ENCODE assay signal across 31 cellular contexts in genomic region chr9:17484906-17485305, GRCh38.
"Had no signal": no experiment of that assay in that cellular context is flagged by ENCODE, and none has a peak within 500 bp of the region (broad histone marks: within the 10 kb centered on the region; RNA-seq: fewer than 3 reads in every experiment).

No MANE protein-coding gene starts in this region.

- H3K4me1 ChIP-seq: adrenal gland, ascending aorta, breast epithelium, foreskin keratinocyte, gastrocnemius medialis, heart left ventricle had no signal

- H3K27me3 ChIP-seq: adrenal gland, ascending aorta, breast epithelium, cardiac muscle cell, dorsolateral prefrontal cortex, foreskin keratinocyte, gastrocnemius medialis, heart left ventricle had no signal

- DNase-seq: activated B cell treated with CpG ODN at 0.5 μM for 24 hours; activated CD4-positive, alpha-beta T cell treated with anti-CD3 and anti-CD28 coated beads for 48 hours; activated CD4-positive, alpha-beta T cell treated with anti-CD3 and anti-CD28 coated beads, Interleukin-2, amount 50 U/mL, for 1 hour; activated CD4-positive, alpha-beta T cell treated with anti-CD3 and anti-CD28 coated beads, Interleukin-2, amount 50 U/mL, for 48 hours; activated CD8-positive, alpha-beta memory T cell treated with anti-CD3 and anti-CD28 coated beads, Interleukin-2, amount 10 ng/mL, durations not matched to agents 7 days and 5 days; activated CD8-positive, alpha-beta memory T cell treated with anti-CD3 and anti-CD28 coated beads, Interleukin-2, amount 50 U/mL, for 4 hours; activated CD8-positive, alpha-beta T cell treated with anti-CD3 and anti-CD28 coated beads, Interleukin-2, amount 10 ng/mL, durations not matched to agents 7 days and 5 days; activated effector memory CD4-positive, alpha-beta T cell treated with anti-CD3 and anti-CD28 coated beads, Interleukin-2, amount 50 U/mL, for 16 hours; activated naive CD4-positive, alpha-beta T cell treated with anti-CD3 and anti-CD28 coated beads for 36 hours; activated naive CD8-positive, alpha-beta T cell treated with anti-CD3 and anti-CD28 coated beads for 36 hours; activated naive CD8-positive, alpha-beta T cell treated with anti-CD3 and anti-CD28 coated beads, Interleukin-2, amount 50 U/mL, for 24 hours; activated T-cell treated with anti-CD3 and anti-CD28 coated beads, Interleukin-2, amount 50 U/mL, for 1 hour; activated T-cell treated with anti-CD3 and anti-CD28 coated beads, Interleukin-2, amount 50 U/mL, for 48 hours; adrenal gland; central memory CD4-positive, alpha-beta T cell; cerebellar nuclear complex; dorsolateral prefrontal cortex; effector memory CD4-positive, alpha-beta T cell; endodermal cell; foreskin keratinocyte; gastrocnemius medialis; glutamatergic neuron; heart left ventricle; T-helper 1 cell; T-helper 17 cell; T1000; WERI-Rb-1 had no signal

- H3K4me3 ChIP-seq: adrenal gland, ascending aorta, breast epithelium, cardiac muscle cell, coronary artery, dorsolateral prefrontal cortex, gastrocnemius medialis, heart left ventricle had no signal

- H3K9me3 ChIP-seq: adrenal gland, ascending aorta, breast epithelium, gastrocnemius medialis, heart left ventricle had no signal

- H3K36me3 ChIP-seq: adrenal gland, breast epithelium, cardiac muscle cell, gastrocnemius medialis, WERI-Rb-1 had no signal

- H3K27ac ChIP-seq: adrenal gland, ascending aorta, breast epithelium, cardiac muscle cell, coronary artery, dorsolateral prefrontal cortex, foreskin keratinocyte, gastrocnemius medialis, heart left ventricle, WERI-Rb-1 had no signal
